30 cellular contexts compared by ENCODE assay signal in the genomic region with DNA sequence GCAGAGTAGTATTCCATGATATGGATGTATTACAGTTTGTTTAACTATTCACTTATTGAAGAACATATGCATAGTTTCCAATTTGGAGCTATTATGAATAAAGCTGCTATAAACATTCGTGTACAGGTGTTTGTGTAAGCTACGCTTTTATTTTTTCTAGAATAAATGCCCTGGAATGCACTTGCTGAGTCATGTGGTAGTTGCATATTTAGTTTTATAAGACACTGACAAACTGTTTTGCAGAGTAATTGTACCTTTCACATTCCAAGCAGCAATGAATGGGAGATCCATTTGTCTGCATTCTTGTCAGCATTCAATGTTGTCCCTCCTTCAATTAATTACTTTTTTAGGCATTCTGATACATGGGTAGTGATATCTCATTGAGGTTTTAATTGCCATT.
"Had no signal": no experiment of that assay in that cellular context is flagged by ENCODE, and none has a peak within 500 bp of the region (broad histone marks: within the 10 kb centered on the region; RNA-seq: fewer than 3 reads in every experiment).

No MANE protein-coding gene starts in this region.

- H3K27ac Mint-ChIP-seq: activated B cell treated with CpG ODN at 0.5 μM for 24 hours; activated CD4-positive, alpha-beta T cell treated with anti-CD3 and anti-CD28 coated beads, Interleukin-2, amount 10 ng/mL, durations not matched to agents 24 days and 14 days; activated naive CD8-positive, alpha-beta T cell; brain; T-cell had no signal

- H3K4me1 Mint-ChIP-seq: activated B cell treated with CpG ODN at 0.5 μM for 24 hours; activated CD4-positive, alpha-beta T cell treated with anti-CD3 and anti-CD28 coated beads, Interleukin-2, amount 10 ng/mL, durations not matched to agents 24 days and 14 days; central memory CD8-positive, alpha-beta T cell; T-cell had no signal

- H3K36me3 Mint-ChIP-seq: activated naive CD8-positive, alpha-beta T cell; brain; T-cell had no signal

- H3K4me3 ChIP-seq: SK-N-MC had no signal

- ATAC-seq: activated T-cell treated with anti-CD3 and anti-CD28 coated beads, Interleukin-2, amount 50 U/mL, for 4 hours; Panc1; Right ventricle myocardium inferior; T-cell had no signal

- H3K27me3 Mint-ChIP-seq: activated B cell treated with CpG ODN at 0.5 μM for 24 hours; activated CD4-positive, alpha-beta T cell treated with anti-CD3 and anti-CD28 coated beads, Interleukin-2, amount 10 ng/mL, durations not matched to agents 24 days and 14 days; activated naive CD8-positive, alpha-beta T cell; central memory CD8-positive, alpha-beta T cell; T-cell had no signal

- H3K9me3 Mint-ChIP-seq: activated CD4-positive, alpha-beta T cell treated with anti-CD3 and anti-CD28 coated beads, Interleukin-2, amount 10 ng/mL, durations not matched to agents 24 days and 14 days; activated T-cell treated with anti-CD3 and anti-CD28 coated beads, Interleukin-2, amount 50 U/mL, for 4 hours; central memory CD8-positive, alpha-beta T cell had no signal

- H3K4me3 Mint-ChIP-seq: activated B cell treated with CpG ODN at 0.5 μM for 24 hours; activated CD4-positive, alpha-beta T cell treated with anti-CD3 and anti-CD28 coated beads, Interleukin-2, amount 10 ng/mL, durations not matched to agents 24 days and 14 days; activated naive CD8-positive, alpha-beta T cell; activated T-cell treated with anti-CD3 and anti-CD28 coated beads, Interleukin-2, amount 50 U/mL, for 4 hours; brain; central memory CD8-positive, alpha-beta T cell; T-cell had no signal

- DNase-seq: activated B cell treated with CpG ODN at 0.5 μM for 24 hours; activated CD4-positive, alpha-beta T cell treated with anti-CD3 and anti-CD28 coated beads for 1 hour; activated CD4-positive, alpha-beta T cell treated with anti-CD3 and anti-CD28 coated beads, Interleukin-2, amount 10 ng/mL, durations not matched to agents 24 days and 14 days; activated CD4-positive, alpha-beta T cell treated with anti-CD3 and anti-CD28 coated beads, Interleukin-2, amount 50 U/mL, for 48 hours; activated CD8-positive, alpha-beta memory T cell treated with anti-CD3 and anti-CD28 coated beads for 24 hours; activated effector memory CD4-positive, alpha-beta T cell treated with anti-CD3 and anti-CD28 coated beads, Interleukin-2, amount 50 U/mL, for 16 hours; activated naive CD4-positive, alpha-beta T cell treated with Interleukin-2 at 50 U/mL for 16 hours; activated T-cell treated with anti-CD3 and anti-CD28 coated beads, Interleukin-2, amount 50 U/mL, for 4 hours; anterior cingulate cortex; Karpas-422; NCI-H1048; NCI-H146; NCI-H1930; NCI-H2171; NCI-H2227 treated with DMSO at 0.1 percent for 48 hours; NCI-H446 treated with DMSO at 0.1 percent for 48 hours; NCI-H526 treated with DMSO at 0.1 percent for 48 hours; NCI-H82; NK-92 treated with Interleukin-12 subunit alpha and Interleukin-12 subunit beta, amount 100 ng/mL, for 24 hours; OCI-M1; RPMI8226; T-cell; T-helper 2 cell; T1000 had no signal

- H3K27ac ChIP-seq: SK-N-MC had no signal
